In the genomic region with DNA sequence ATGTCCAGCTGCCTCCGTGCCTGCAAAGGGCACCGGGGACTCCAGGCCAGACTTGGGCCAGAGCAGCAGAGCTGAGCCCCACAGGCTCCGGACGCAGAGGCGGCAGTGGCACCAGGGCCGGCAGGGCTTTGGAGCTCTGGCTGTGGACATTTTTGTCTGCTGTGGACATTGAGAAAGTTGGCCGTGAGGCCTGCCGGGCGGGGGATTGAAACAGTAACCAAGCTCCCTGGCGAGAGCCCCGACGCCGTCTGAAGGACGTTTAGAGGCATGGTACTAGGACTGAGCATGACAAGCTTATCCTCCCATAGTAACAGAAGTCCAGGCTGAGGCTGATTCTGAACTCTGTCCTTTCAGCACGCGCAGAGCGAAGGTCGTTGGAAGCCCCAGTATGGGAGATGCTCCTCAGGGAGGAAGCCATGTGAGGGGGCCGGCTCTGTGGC, we compare ENCODE assay signal across 21 cellular contexts.
DNase-seq lines count a peak whose midpoint lies in the region; ATAC-seq, FAIRE-seq and TF ChIP-seq lines count a peak whose summit lies in the region.
"Had no signal": no experiment of that assay in that cellular context is flagged by ENCODE, and none has a peak within 500 bp of the region (broad histone marks: within the 10 kb centered on the region; RNA-seq: fewer than 3 reads in every experiment).

No MANE protein-coding gene starts in this region.

- peak overlapping the region; percentile 3 for H3K4me3 Mint-ChIP-seq in activated CD8-positive, alpha-beta T cell treated with anti-CD3 and anti-CD28 coated beads for 36 hours
- H3K4me3 Mint-ChIP-seq in activated CD8-positive, alpha-beta T cell treated with anti-CD3 and anti-CD28 coated beads, Interleukin-2, amount 10 ng/mL, durations not matched to agents 7 days and 5 days, result no peak overlapping the region
- H3K4me3 Mint-ChIP-seq: CD4-positive, alpha-beta T cell had no signal

- no peaks in the 10 kb centered on the region for H3K36me3 Mint-ChIP-seq in activated CD8-positive, alpha-beta T cell treated with anti-CD3 and anti-CD28 coated beads for 36 hours (ENCODE audit: low read depth)
- no peaks in the 10 kb centered on the region for H3K36me3 Mint-ChIP-seq in activated CD8-positive, alpha-beta T cell treated with anti-CD3 and anti-CD28 coated beads, Interleukin-2, amount 10 ng/mL, durations not matched to agents 7 days and 5 days (ENCODE audit: low read depth)

- intact Hi-C loops in activated CD8-positive, alpha-beta T cell treated with anti-CD3 and anti-CD28 coated beads for 36 hours (cut with micrococcal nuclease), result no loop called here
- intact Hi-C loops in kidney (cut with DNase I) (no loop called here), upper lobe of right lung (cut with DNase I) (no loop called here)

- FAIRE-seq in kidney (lab: Jason Lieb, UNC), result no peak
- FAIRE-seq: A549, GM12892 had no signal

- no peaks in the 10 kb centered on the region for H3K9me3 ChIP-seq in kidney (ENCODE audit: control insufficient read depth in 1 of 2, low read length in 2 of 2)
- H3K9me3 ChIP-seq in upper lobe of right lung, result no peaks in the 10 kb centered on the region
- H3K9me3 ChIP-seq: A549, Caco-2 had no signal

- CTCF ChIA-PET in activated CD8-positive, alpha-beta T cell treated with anti-CD3 and anti-CD28 coated beads for 36 hours (lab: Charles Lee), result no interaction called here
- CTCF ChIA-PET in activated CD8-positive, alpha-beta T cell treated with anti-CD3 and anti-CD28 coated beads, Interleukin-2, amount 10 ng/mL, durations not matched to agents 7 days and 5 days (lab: Charles Lee), result no interaction called here

- no peak overlapping the region for H3K27ac Mint-ChIP-seq in activated CD8-positive, alpha-beta T cell treated with anti-CD3 and anti-CD28 coated beads for 36 hours
- no peak overlapping the region for H3K27ac Mint-ChIP-seq in activated CD8-positive, alpha-beta T cell treated with anti-CD3 and anti-CD28 coated beads, Interleukin-2, amount 10 ng/mL, durations not matched to agents 7 days and 5 days
- H3K27ac Mint-ChIP-seq: CD4-positive, alpha-beta T cell had no signal

- H3K4me1 Mint-ChIP-seq in activated CD8-positive, alpha-beta T cell treated with anti-CD3 and anti-CD28 coated beads for 36 hours (ENCODE audit: low read depth), result no peaks in the 10 kb centered on the region
- no peaks in the 10 kb centered on the region for H3K4me1 Mint-ChIP-seq in activated CD8-positive, alpha-beta T cell treated with anti-CD3 and anti-CD28 coated beads, Interleukin-2, amount 10 ng/mL, durations not matched to agents 7 days and 5 days (ENCODE audit: low read depth)

- no peak overlapping the region for H3K27ac ChIP-seq in kidney (ENCODE audit: low read depth in 2 of 2, low read length in 2 of 2)
- no peak overlapping the region for H3K27ac ChIP-seq in upper lobe of right lung
- H3K27ac ChIP-seq: A549, HL-60, PC-9, RWPE1 had no signal

- H3K27me3 Mint-ChIP-seq in activated CD8-positive, alpha-beta T cell treated with anti-CD3 and anti-CD28 coated beads for 36 hours, result no peaks in the 10 kb centered on the region
- no peaks in the 10 kb centered on the region for H3K27me3 Mint-ChIP-seq in activated CD8-positive, alpha-beta T cell treated with anti-CD3 and anti-CD28 coated beads, Interleukin-2, amount 10 ng/mL, durations not matched to agents 7 days and 5 days (ENCODE audit: low read depth)
- H3K27me3 Mint-ChIP-seq: CD4-positive, alpha-beta T cell had no signal

- POLR2A ChIA-PET in activated CD8-positive, alpha-beta T cell treated with anti-CD3 and anti-CD28 coated beads for 36 hours (lab: Charles Lee), result no interaction called here
- POLR2A ChIA-PET in activated CD8-positive, alpha-beta T cell treated with anti-CD3 and anti-CD28 coated beads, Interleukin-2, amount 10 ng/mL, durations not matched to agents 7 days and 5 days (lab: Charles Lee), result no interaction called here

- H3K4me1 ChIP-seq in kidney (ENCODE audit: control insufficient read depth in 1 of 2, insufficient read depth in 1 of 2, low read depth in 1 of 2, low read length in 2 of 2) (no peaks in the 10 kb centered on the region), upper lobe of right lung (no peaks in the 10 kb centered on the region)
- H3K4me1 ChIP-seq: A549, Caco-2 had no signal

- peaks cover 4% of the 10 kb centered on the region for H3K9me3 Mint-ChIP-seq in activated CD8-positive, alpha-beta T cell treated with anti-CD3 and anti-CD28 coated beads for 36 hours
- H3K9me3 Mint-ChIP-seq in activated CD8-positive, alpha-beta T cell treated with anti-CD3 and anti-CD28 coated beads, Interleukin-2, amount 10 ng/mL, durations not matched to agents 7 days and 5 days (ENCODE audit: insufficient read depth), result peaks cover 6% of the 10 kb centered on the region

- H3K4me3 ChIP-seq in kidney (ENCODE audit: low read length in 2 of 2) (no peak overlapping the region), upper lobe of right lung (no peak overlapping the region)
- H3K4me3 ChIP-seq: A549, PC-9 had no signal

- H3K27me3 ChIP-seq in upper lobe of right lung, result no peaks in the 10 kb centered on the region

- no peak for DNase-seq in activated CD8-positive, alpha-beta T cell treated with anti-CD3 and anti-CD28 coated beads for 36 hours
- no peak for DNase-seq in activated CD8-positive, alpha-beta T cell treated with anti-CD3 and anti-CD28 coated beads, Interleukin-2, amount 10 ng/mL, durations not matched to agents 7 days and 5 days
- DNase-seq in HK-2 (ENCODE audit: unreplicated experiment) (peak; percentile 49), kidney (peak; percentile 58), upper lobe of right lung (no peak), T-helper 2 cell (no peak)
- DNase-seq: Caco-2; CD4-positive, alpha-beta T cell; DMS153; IMR-90; Karpas-422; NCI-H1092; NCI-H1694 treated with DMSO at 0.1 percent for 48 hours; NCI-H226; NCI-H524 treated with DMSO at 0.1 percent for 48 hours; PC-9 had no signal

- H3K36me3 ChIP-seq in kidney (ENCODE audit: control insufficient read depth in 1 of 2, insufficient read depth in 2 of 2, low read length in 2 of 2) (no peaks in the 10 kb centered on the region), upper lobe of right lung (no peaks in the 10 kb centered on the region)

- TF ChIP-seq CTCF in activated CD8-positive, alpha-beta T cell treated with anti-CD3 and anti-CD28 coated beads for 36 hours (IDR thresholded peaks at IDR 0.05), result no peak
- TF ChIP-seq CTCF in kidney (IDR thresholded peaks at IDR 0.05; ENCODE audit: borderline replicate concordance, extremely low read depth, insufficient read depth) (no peak), upper lobe of right lung (IDR thresholded peaks at IDR 0.05) (no peak)

- no peak overlapping the region for H3K9ac ChIP-seq in kidney (ENCODE audit: low read length in 2 of 2)

- ATAC-seq in activated CD8-positive, alpha-beta T cell treated with anti-CD3 and anti-CD28 coated beads for 36 hours, result no peak
- ATAC-seq in activated CD8-positive, alpha-beta T cell treated with anti-CD3 and anti-CD28 coated beads, Interleukin-2, amount 10 ng/mL, durations not matched to agents 7 days and 5 days, result no peak
- ATAC-seq in upper lobe of right lung (peak; percentile 30), GM18873 (IDR thresholded peaks at IDR 0.05; ENCODE audit: low FRiP score, unreplicated experiment) (no peak)
- ATAC-seq: A549 had no signal

Comparison
In these comparisons a context has a peak if more than half of its experiments do, and no peak if none do; other contexts are left out.
1. DNase-seq: peak in HK-2 (single experiment) and kidney (single experiment); none in activated CD8-positive, alpha-beta T cell treated with anti-CD3 and anti-CD28 coated beads for 36 hours (single experiment), activated CD8-positive, alpha-beta T cell treated with anti-CD3 and anti-CD28 coated beads, Interleukin-2, amount 10 ng/mL, durations not matched to agents 7 days and 5 days (single experiment), upper lobe of right lung (single experiment) and T-helper 2 cell (0 of 5).